ENCODE assay signal across 14 cellular contexts in genomic region chr1:201502511-201502857, GRCh38. TPM values are rescaled to one million over a fixed set of nuclear protein-coding genes. Genes with fewer than 3 reads are reported as not detected.
A peak's percentile ranks its signal among the peaks of the same experiment; 100 is the strongest.
DNase-seq lines count a peak whose midpoint lies in the region; ATAC-seq, FAIRE-seq and TF ChIP-seq lines count a peak whose summit lies in the region.
"Had no signal": no experiment of that assay in that cellular context is flagged by ENCODE, and none has a peak within 500 bp of the region (broad histone marks: within the 10 kb centered on the region; RNA-seq: fewer than 3 reads in every experiment).

No MANE protein-coding gene starts in this region.

- no peak overlapping the region for H2BK120ac ChIP-seq in neuronal stem cell (ENCODE audit: low read depth, low read length)

- no peak overlapping the region for H4K91ac ChIP-seq in neuronal stem cell (ENCODE audit: low read depth, low read length, poor library complexity)

- no peak overlapping the region for H3K14ac ChIP-seq in neuronal stem cell (ENCODE audit: low read length)

- DNase-seq in SK-N-MC (ENCODE audit: low read depth, low spot score) (no peak), endothelial cell of umbilical vein (ENCODE audit: low read depth, low spot score) (no peak), neuronal stem cell (ENCODE audit: low spot score) (no peak), type B pancreatic cell (ENCODE audit: extremely low spot score, unreplicated experiment) (no peak), GF-D8 (lab: John Stamatoyannopoulos, UW) (no peak)
- no peak for DNase-seq in activated effector memory CD4-positive, alpha-beta T cell treated with Interleukin-2 at 50 U/mL for 16 hours
- DNase-seq: activated T-cell treated with anti-CD3 and anti-CD28 coated beads, Interleukin-2, amount 50 U/mL, for 1 hour; foreskin keratinocyte; NCI-H1436 treated with DMSO at 0.1 percent for 48 hours; stimulated activated naive CD8-positive, alpha-beta T cell treated with anti-CD3 and anti-CD28 coated beads, Interleukin-15, Interleukin-2, amounts not matched to agents 100 U/mL and 50 U/mL, for 24 hours had no signal

- peak overlapping the region; percentile 65 for H3K4me3 Mint-ChIP-seq in type B pancreatic cell
- H3K4me3 Mint-ChIP-seq: central memory CD8-positive, alpha-beta T cell had no signal

- dilution Hi-C loops in endothelial cell of umbilical vein (cut with MboI; ENCODE audit: extremely low pct_ligation_motif_present, low sequenced_read_pairs) = no loop called here

- H2BK15ac ChIP-seq in neuronal stem cell (ENCODE audit: low read length) = no peak overlapping the region

- CTCF ChIA-PET in endothelial cell of umbilical vein (lab: Charles Lee) = interaction anchor here (3.2 to 28.3 kb wide), 3 partner anchors 3 to 67 kb away, joined by 17 to 1317 read pairs (median 1317); partner anchors contain the start of gene CSRP1

- no peak for TF ChIP-seq POLR2A in endothelial cell of umbilical vein (IDR thresholded peaks at IDR 0.05; ENCODE audit: low read depth, low read length)

- peak overlapping the region; percentile 42 for H2AK5ac ChIP-seq in neuronal stem cell (ENCODE audit: low read depth, low read length)

- H3K27me3 Mint-ChIP-seq in type B pancreatic cell = no peaks in the 10 kb centered on the region
- H3K27me3 Mint-ChIP-seq: central memory CD8-positive, alpha-beta T cell had no signal

- H3K27me3 ChIP-seq in endothelial cell of umbilical vein (ENCODE audit: control insufficient read depth in 2 of 2, insufficient read depth in 2 of 2, low read length in 2 of 2) = no peaks in the 10 kb centered on the region
- peaks cover 0 to 10% (median 0%) of the 10 kb centered on the region in 3 experiments for H3K27me3 ChIP-seq in neuronal stem cell (ENCODE audit: control insufficient read depth in 3 of 3, insufficient read depth in 3 of 3, low read depth in 1 of 3, low read length in 3 of 3)
- H3K27me3 ChIP-seq: foreskin keratinocyte had no signal

- H3K4me1 Mint-ChIP-seq in type B pancreatic cell (ENCODE audit: unreplicated experiment) = peaks cover 55% of the 10 kb centered on the region

- no peak overlapping the region for H2BK5ac ChIP-seq in neuronal stem cell (ENCODE audit: low read length)

- no peak for FAIRE-seq in endothelial cell of umbilical vein (lab: Jason Lieb, UNC)
- FAIRE-seq: GM12891 had no signal

- no peak for ATAC-seq in GM21825 (IDR thresholded peaks at IDR 0.05; ENCODE audit: unreplicated experiment)
- ATAC-seq: foreskin keratinocyte; stimulated activated naive CD8-positive, alpha-beta T cell treated with anti-CD3 and anti-CD28 coated beads, Interleukin-15, Interleukin-2, amounts not matched to agents 100 U/mL and 50 U/mL, for 24 hours had no signal

- H3K27ac ChIP-seq in SK-N-MC (peak overlapping the region; percentile 97; the same call in 1 of the 2 replicates), endothelial cell of umbilical vein (ENCODE audit: insufficient read depth, low read depth, low read length) (peak overlapping the region; percentile 89), neuronal stem cell (replicated peaks; ENCODE audit: low read length) (no peak overlapping the region)

- BruUV-seq in endothelial cell of umbilical vein (replicated peaks; lab: Mats Ljungman, UMichigan) = no TSS peak

- H3K36me3 ChIP-seq in SK-N-MC (ENCODE audit: insufficient read depth, low read length) = no peaks in the 10 kb centered on the region; the same call in 1 of the 2 replicates
- peaks cover 3% of the 10 kb centered on the region in 2 experiments for H3K36me3 ChIP-seq in endothelial cell of umbilical vein (ENCODE audit: control insufficient read depth in 2 of 2, extremely low read depth in 1 of 2, insufficient read depth in 2 of 2, low read length in 2 of 2)
- H3K36me3 ChIP-seq in neuronal stem cell (replicated peaks in 1 of 2; ENCODE audit: control insufficient read depth in 2 of 2, insufficient read depth in 2 of 2, low read length in 2 of 2) = no peaks in the 10 kb centered on the region

- POLR2A ChIA-PET in endothelial cell of umbilical vein (lab: Charles Lee) = interaction anchor here (0.7 to 7.8 kb wide), 6 partner anchors 8 to 210 kb away, joined by 3 to 124 read pairs (median 14); no protein-coding TSS in a partner anchor

- intact Hi-C loops in endothelial cell of umbilical vein (cut with micrococcal nuclease) = no loop called here

- H3K4ac ChIP-seq in neuronal stem cell (ENCODE audit: low read length) = no peak overlapping the region

- no peak overlapping the region for H3K18ac ChIP-seq in neuronal stem cell (ENCODE audit: low read length)

- H4K8ac ChIP-seq in neuronal stem cell (ENCODE audit: low read depth, low read length) = no peak overlapping the region

- H4K20me1 ChIP-seq in endothelial cell of umbilical vein (replicated peaks; ENCODE audit: control insufficient read depth, extremely low read depth, insufficient read depth, low read length) = no peaks in the 10 kb centered on the region

- no peak overlapping the region for H3K23ac ChIP-seq in neuronal stem cell (ENCODE audit: low read depth, low read length, poor library complexity)

- H3K36me3 Mint-ChIP-seq in type B pancreatic cell = no peaks in the 10 kb centered on the region

- TF ChIP-seq CTCF in endothelial cell of umbilical vein (IDR thresholded peaks at IDR 0.05; ENCODE audit: extremely low read depth in 1 of 2, insufficient read depth in 1 of 2, low read depth in 1 of 2, low read length in 2 of 2) (no peak), type B pancreatic cell (conservative IDR thresholded peaks at IDR 0.05) (no peak)

- H3K79me2 ChIP-seq in endothelial cell of umbilical vein (ENCODE audit: control insufficient read depth, insufficient read depth, low read length) = peaks cover 91% of the 10 kb centered on the region

- H3K9me1 ChIP-seq in endothelial cell of umbilical vein (replicated peaks; ENCODE audit: control insufficient read depth, extremely low read depth, insufficient read depth, low read length) = no peaks in the 10 kb centered on the region

- no peak overlapping the region for H2AFZ ChIP-seq in endothelial cell of umbilical vein (ENCODE audit: low read depth, low read length)
- no peak overlapping the region for H2AFZ ChIP-seq in neuronal stem cell (ENCODE audit: low read length)

- H3K4me2 ChIP-seq in endothelial cell of umbilical vein (ENCODE audit: insufficient read depth, low read length) (peak overlapping the region; percentile 48), neuronal stem cell (ENCODE audit: insufficient read depth, low read length, poor library complexity, severe bottlenecking) (no peak overlapping the region)

- no peaks in the 10 kb centered on the region for H3K79me1 ChIP-seq in neuronal stem cell (ENCODE audit: low read depth, low read length)

- H3K9me3 Mint-ChIP-seq in type B pancreatic cell = no peaks in the 10 kb centered on the region
- H3K9me3 Mint-ChIP-seq: central memory CD8-positive, alpha-beta T cell had no signal

- H2BK12ac ChIP-seq in neuronal stem cell (ENCODE audit: low read length) = no peak overlapping the region

- H3K4me3 ChIP-seq in SK-N-MC = no peak overlapping the region
- H3K4me3 ChIP-seq in endothelial cell of umbilical vein (replicated peaks in 1 of 3; ENCODE audit: insufficient read depth in 1 of 3, low read depth in 1 of 3, low read length in 3 of 3) = no peak overlapping the region
- H3K4me3 ChIP-seq in neuronal stem cell (ENCODE audit: low read length in 2 of 2) = no peak overlapping the region
- H3K4me3 ChIP-seq: lung had no signal

- H3K9ac ChIP-seq in SK-N-MC (ENCODE audit: insufficient read length) = no peak overlapping the region
- H3K9ac ChIP-seq in endothelial cell of umbilical vein (replicated peaks; ENCODE audit: extremely low read depth, insufficient read depth, low read length) = peak overlapping the region; percentile 17
- H3K9ac ChIP-seq in neuronal stem cell (ENCODE audit: low read depth, low read length, poor library complexity) = no peak overlapping the region

- H3K4me1 ChIP-seq in endothelial cell of umbilical vein (ENCODE audit: control insufficient read depth, extremely low read depth, insufficient read depth, low read length) (peaks cover 59% of the 10 kb centered on the region), neuronal stem cell (ENCODE audit: control insufficient read depth in 2 of 2, insufficient read depth in 1 of 2, low read depth in 1 of 2, low read length in 2 of 2) (peaks cover 26 to 52% of the 10 kb centered on the region in 2 donors)

- WGBS in neuronal stem cell (ENCODE audit: extremely low coverage in 2 of 2, insufficient read length in 2 of 2, insufficient replicate concordance in 1 of 2), 2 donors = no CpG with 5 or more reads among the region's 3 CpGs

- no peaks in the 10 kb centered on the region for H3K9me3 ChIP-seq in SK-N-MC (ENCODE audit: low read depth, low read length)
- H3K9me3 ChIP-seq in endothelial cell of umbilical vein (replicated peaks; ENCODE audit: control insufficient read depth, insufficient read depth, low read length) = no peaks in the 10 kb centered on the region
- no peaks in the 10 kb centered on the region for H3K9me3 ChIP-seq in neuronal stem cell (replicated peaks in 1 of 2; ENCODE audit: control insufficient read depth in 2 of 2, insufficient read depth in 1 of 2, low read depth in 1 of 2, low read length in 2 of 2)

- H3K27ac Mint-ChIP-seq in type B pancreatic cell = peak overlapping the region; percentile 99

RNA-seq across cellular contexts. Expression of gene CSRP1, which starts 4.4 kb away (rescaled TPM):
- total RNA-seq in endothelial cell of umbilical vein (332 and 393 TPM in 2 replicates), type B pancreatic cell (ENCODE audit: low replicate concordance) (7.3 and 139 TPM in 2 replicates)
- polyA plus RNA-seq in endothelial cell of umbilical vein = 510 and 560 TPM in 2 replicates
- 538 and 578 TPM in 2 replicates for polyA plus RNA-seq in endothelial cell of umbilical vein (2011; cell fraction: cytosol; rRNA removed)
- polyA plus RNA-seq in endothelial cell of umbilical vein (2011; cell fraction: nucleus; rRNA removed) = 426 and 474 TPM in 2 replicates
- polyA plus RNA-seq in endothelial cell of umbilical vein (2012) = 291 and 393 TPM in 2 replicates
- polyA minus RNA-seq in endothelial cell of umbilical vein = 360 and 393 TPM in 2 replicates
- polyA minus RNA-seq in endothelial cell of umbilical vein (2011; cell fraction: cytosol; rRNA and poly(A)+ RNA removed) = 93.8 TPM
- polyA minus RNA-seq in endothelial cell of umbilical vein (2011; cell fraction: nucleus; rRNA and poly(A)+ RNA removed) = 111 and 143 TPM in 2 replicates
- polyA plus RNA-seq in neuronal stem cell (2013, experiment 1 of 2) = 31.8 TPM
- polyA plus RNA-seq in neuronal stem cell (2013, experiment 2 of 2) = 29.5 TPM

RNA-seq across cellular contexts. Expression of gene PHLDA3, which starts 33.5 kb away (rescaled TPM):
- total RNA-seq in endothelial cell of umbilical vein (29.5 and 35.6 TPM in 2 replicates), type B pancreatic cell (ENCODE audit: low replicate concordance) (59.3 and 132 TPM in 2 replicates)
- polyA plus RNA-seq in endothelial cell of umbilical vein = 21.4 and 24.4 TPM in 2 replicates
- 14.4 and 26.7 TPM in 2 replicates for polyA plus RNA-seq in endothelial cell of umbilical vein (2011; cell fraction: cytosol; rRNA removed)
- 9.6 and 10.4 TPM in 2 replicates for polyA plus RNA-seq in endothelial cell of umbilical vein (2011; cell fraction: nucleus; rRNA removed)
- polyA plus RNA-seq in endothelial cell of umbilical vein (2012) = 21.0 and 23.4 TPM in 2 replicates
- polyA minus RNA-seq in endothelial cell of umbilical vein = 7.8 and 8.0 TPM in 2 replicates
- 19.4 TPM for polyA minus RNA-seq in endothelial cell of umbilical vein (2011; cell fraction: cytosol; rRNA and poly(A)+ RNA removed)
- 3.2 and 8.5 TPM in 2 replicates for polyA minus RNA-seq in endothelial cell of umbilical vein (2011; cell fraction: nucleus; rRNA and poly(A)+ RNA removed)
- 12.4 TPM for polyA plus RNA-seq in neuronal stem cell (2013, experiment 1 of 2)
- 12.3 TPM for polyA plus RNA-seq in neuronal stem cell (2013, experiment 2 of 2)

RNA-seq across cellular contexts. Expression of gene NAV1, which starts 36.4 kb away (rescaled TPM):
- total RNA-seq in endothelial cell of umbilical vein (136 and 138 TPM in 2 replicates), type B pancreatic cell (ENCODE audit: low replicate concordance) (38.1 and 44.9 TPM in 2 replicates)
- polyA plus RNA-seq in endothelial cell of umbilical vein = 16.3 and 19.9 TPM in 2 replicates
- 27.2 and 31.1 TPM in 2 replicates for polyA plus RNA-seq in endothelial cell of umbilical vein (2011; cell fraction: cytosol; rRNA removed)
- 58.6 and 65.0 TPM in 2 replicates for polyA plus RNA-seq in endothelial cell of umbilical vein (2011; cell fraction: nucleus; rRNA removed)
- polyA plus RNA-seq in endothelial cell of umbilical vein (2012) = 73.9 and 86.9 TPM in 2 replicates
- 45.0 and 46.8 TPM in 2 replicates for polyA minus RNA-seq in endothelial cell of umbilical vein
- 0.31 TPM for polyA minus RNA-seq in endothelial cell of umbilical vein (2011; cell fraction: cytosol; rRNA and poly(A)+ RNA removed)
- polyA minus RNA-seq in endothelial cell of umbilical vein (2011; cell fraction: nucleus; rRNA and poly(A)+ RNA removed) = 83.9 and 99.0 TPM in 2 replicates
- 112 TPM for polyA plus RNA-seq in neuronal stem cell (2013, experiment 1 of 2)
- polyA plus RNA-seq in neuronal stem cell (2013, experiment 2 of 2) = 121 TPM
